2 cellular contexts compared by ENCODE assay signal in genomic region chr1:70231474-70231873, GRCh38.
TF ChIP-seq lines count a peak whose summit lies in the region.

No MANE protein-coding gene starts in this region.

TF ChIP-seq in A549, 52 proteins besides CTCF, POLR2A, EP300 and RAD21:
- TF ChIP-seq MAFK (IDR thresholded peaks at IDR 0.05; ENCODE audit: partially characterized antibody) (peak; percentile 85), ZC3H11A (IDR thresholded peaks at IDR 0.05) (no peak)
TF ChIP-seq in A549: peak in this region for 1.

TF ChIP-seq in K562, 482 proteins besides CTCF, POLR2A, EP300 and RAD21:
- TF ChIP-seq ZNF644 (tag; IDR thresholded peaks at IDR 0.05; ENCODE audit: low read depth) (no peak), CREB1 (IDR thresholded peaks at IDR 0.05) (no peak), CREB1 (CRISPR knock-in tag; IDR thresholded peaks at IDR 0.05) (no peak), THRA (IDR thresholded peaks at IDR 0.05) (no peak), ZEB2 (IDR thresholded peaks at IDR 0.05) (no peak), MYNN (IDR thresholded peaks at IDR 0.05) (no peak), MYNN (CRISPR knock-in tag; IDR thresholded peaks at IDR 0.05) (no peak), MAFF (IDR thresholded peaks at IDR 0.05; ENCODE audit: low read length) (peak; percentile 93), NELFE (IDR thresholded peaks at IDR 0.05; ENCODE audit: insufficient read depth, insufficient read length) (no peak), ZSCAN29 (IDR thresholded peaks at IDR 0.05) (no peak), LARP7 (IDR thresholded peaks at IDR 0.05) (no peak), CREBBP (IDR thresholded peaks at IDR 0.05; ENCODE audit: low read depth, low read length) (no peak), MAFG (tag; conservative IDR thresholded peaks at IDR 0.05) (peak; percentile 88), ZNF764 (CRISPR knock-in tag; IDR thresholded peaks at IDR 0.05; ENCODE audit: low read depth) (no peak), C11orf30 (IDR thresholded peaks at IDR 0.05; ENCODE audit: low read depth) (peak; percentile 89), ZNF143 (CRISPR knock-in tag; IDR thresholded peaks at IDR 0.05) (no peak), MAFK (IDR thresholded peaks at IDR 0.05; ENCODE audit: low read length) (peak; percentile 94), FOXK1 (CRISPR knock-in tag; IDR thresholded peaks at IDR 0.05; ENCODE audit: borderline replicate concordance) (no peak), ZNF316 (IDR thresholded peaks at IDR 0.05) (peak; percentile 95)
- TF ChIP-seq, protein P1, sequence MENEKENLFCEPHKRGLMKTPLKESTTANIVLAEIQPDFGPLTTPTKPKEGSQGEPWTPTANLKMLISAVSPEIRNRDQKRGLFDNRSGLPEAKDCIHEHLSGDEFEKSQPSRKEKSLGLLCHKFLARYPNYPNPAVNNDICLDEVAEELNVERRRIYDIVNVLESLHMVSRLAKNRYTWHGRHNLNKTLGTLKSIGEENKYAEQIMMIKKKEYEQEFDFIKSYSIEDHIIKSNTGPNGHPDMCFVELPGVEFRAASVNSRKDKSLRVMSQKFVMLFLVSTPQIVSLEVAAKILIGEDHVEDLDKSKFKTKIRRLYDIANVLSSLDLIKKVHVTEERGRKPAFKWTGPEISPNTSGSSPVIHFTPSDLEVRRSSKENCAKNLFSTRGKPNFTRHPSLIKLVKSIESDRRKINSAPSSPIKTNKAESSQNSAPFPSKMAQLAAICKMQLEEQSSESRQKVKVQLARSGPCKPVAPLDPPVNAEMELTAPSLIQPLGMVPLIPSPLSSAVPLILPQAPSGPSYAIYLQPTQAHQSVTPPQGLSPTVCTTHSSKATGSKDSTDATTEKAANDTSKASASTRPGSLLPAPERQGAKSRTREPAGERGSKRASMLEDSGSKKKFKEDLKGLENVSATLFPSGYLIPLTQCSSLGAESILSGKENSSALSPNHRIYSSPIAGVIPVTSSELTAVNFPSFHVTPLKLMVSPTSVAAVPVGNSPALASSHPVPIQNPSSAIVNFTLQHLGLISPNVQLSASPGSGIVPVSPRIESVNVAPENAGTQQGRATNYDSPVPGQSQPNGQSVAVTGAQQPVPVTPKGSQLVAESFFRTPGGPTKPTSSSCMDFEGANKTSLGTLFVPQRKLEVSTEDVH (IDR thresholded peaks at IDR 0.05; ENCODE audit: low read depth, partially characterized antibody): no peak
- TF ChIP-seq, protein P2, sequence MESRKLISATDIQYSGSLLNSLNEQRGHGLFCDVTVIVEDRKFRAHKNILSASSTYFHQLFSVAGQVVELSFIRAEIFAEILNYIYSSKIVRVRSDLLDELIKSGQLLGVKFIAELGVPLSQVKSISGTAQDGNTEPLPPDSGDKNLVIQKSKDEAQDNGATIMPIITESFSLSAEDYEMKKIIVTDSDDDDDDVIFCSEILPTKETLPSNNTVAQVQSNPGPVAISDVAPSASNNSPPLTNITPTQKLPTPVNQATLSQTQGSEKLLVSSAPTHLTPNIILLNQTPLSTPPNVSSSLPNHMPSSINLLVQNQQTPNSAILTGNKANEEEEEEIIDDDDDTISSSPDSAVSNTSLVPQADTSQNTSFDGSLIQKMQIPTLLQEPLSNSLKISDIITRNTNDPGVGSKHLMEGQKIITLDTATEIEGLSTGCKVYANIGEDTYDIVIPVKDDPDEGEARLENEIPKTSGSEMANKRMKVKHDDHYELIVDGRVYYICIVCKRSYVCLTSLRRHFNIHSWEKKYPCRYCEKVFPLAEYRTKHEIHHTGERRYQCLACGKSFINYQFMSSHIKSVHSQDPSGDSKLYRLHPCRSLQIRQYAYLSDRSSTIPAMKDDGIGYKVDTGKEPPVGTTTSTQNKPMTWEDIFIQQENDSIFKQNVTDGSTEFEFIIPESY (CRISPR knock-in tag; IDR thresholded peaks at IDR 0.05): no peak
